11 cellular contexts compared by ENCODE assay signal in genomic region chr1:43704838-43705237, GRCh38. TPM values are rescaled to one million over a fixed set of nuclear protein-coding genes. Genes with fewer than 3 reads are reported as not detected.
DNase-seq lines count a peak whose midpoint lies in the region; ATAC-seq, FAIRE-seq and TF ChIP-seq lines count a peak whose summit lies in the region.
"Had no signal": no experiment of that assay in that cellular context is flagged by ENCODE, and none has a peak within 500 bp of the region (broad histone marks: within the 10 kb centered on the region; RNA-seq: fewer than 3 reads in every experiment).

No MANE protein-coding gene starts in this region.

- TF ChIP-seq EP300 in K562 (IDR thresholded peaks at IDR 0.05; ENCODE audit: low read length): no peak

- no peak overlapping the region for H2AFZ ChIP-seq in K562 (ENCODE audit: low read depth, low read length)

- H3K79me2 ChIP-seq in K562 (ENCODE audit: control insufficient read depth, insufficient read depth, low read length): peaks cover 40% of the 10 kb centered on the region

- H3K27ac Mint-ChIP-seq in activated T-cell treated with anti-CD3 and anti-CD28 coated beads, Interleukin-2, amount 50 U/mL, for 24 hours: peak overlapping the region; percentile 74
- peak overlapping the region in 1 of 2 donors; percentile 28 for H3K27ac Mint-ChIP-seq in T-cell
- H3K27ac Mint-ChIP-seq: stimulated activated naive CD8-positive, alpha-beta T cell treated with anti-CD3 and anti-CD28 coated beads, Interleukin-15, Interleukin-2, amounts not matched to agents 100 ng/mL and 50 ng/mL, for 24 hours had no signal

- peaks cover 16 to 20% of the 10 kb centered on the region in 2 experiments for H3K4me1 ChIP-seq in K562 (replicated peaks in 1 of 2; ENCODE audit: control insufficient read depth in 2 of 2, insufficient read depth in 2 of 2, low read length in 2 of 2)

- BruUV-seq in K562 (replicated peaks; lab: Mats Ljungman, UMichigan): no TSS peak

- no peaks in the 10 kb centered on the region; the same call in 1 of the 2 replicates for H4K20me1 ChIP-seq in K562 (replicated peaks; ENCODE audit: control insufficient read depth, insufficient read depth, low read length)

- TF ChIP-seq POLR2A in K562 (conservative IDR thresholded peaks at IDR 0.05): no peak

- no peaks in the 10 kb centered on the region for H3K9me3 ChIP-seq in K562 (replicated peaks; ENCODE audit: control insufficient read depth, insufficient read depth, low read depth, low read length)
- H3K9me3 ChIP-seq: right atrium auricular region had no signal

- intact Hi-C loops in K562 (cut with micrococcal nuclease) (no loop called here), posterior cingulate gyrus (cut with DNase I) (no loop called here)

- no peak overlapping the region for H3K27ac ChIP-seq in K562 (ENCODE audit: extremely low read depth, low read depth, low read length)
- H3K27ac ChIP-seq: right atrium auricular region had no signal

- H3K36me3 ChIP-seq in K562 (ENCODE audit: control insufficient read depth, insufficient read depth, low read length): peaks cover 70% of the 10 kb centered on the region

- H3K9me1 ChIP-seq in K562 (ENCODE audit: control insufficient read depth, insufficient read depth, low read length): peaks cover 9% of the 10 kb centered on the region

- no peak overlapping the region; a peak in 1 of 4 replicates for H3K9ac ChIP-seq in K562 (ENCODE audit: insufficient read depth in 1 of 2, low read depth in 2 of 2, low read length in 2 of 2)

- no peak overlapping the region for H3K4me2 ChIP-seq in K562 (ENCODE audit: insufficient read depth, low read length)

- DNase-seq in activated T-cell treated with anti-CD3 and anti-CD28 coated beads, Interleukin-2, amount 50 U/mL, for 24 hours: no peak
- no peak for DNase-seq in activated T-cell treated with anti-CD3 and anti-CD28 coated beads, Interleukin-2, amount 50 U/mL, for 48 hours
- DNase-seq in Kasumi-1 (lab: John Stamatoyannopoulos, UW) (peak; percentile 21), K562 (ENCODE audit: extremely low read depth in 1 of 4, low spot score in 3 of 4) (no peak), posterior cingulate gyrus (peak in 8 of 10 donors; percentile 16 to 87 (median 44)), T-cell (no peak)
- DNase-seq: DMS79 treated with DMSO at 0.1 percent for 48 hours had no signal

- in situ Hi-C loops in K562 (cut with MboI): no loop called here

- no peak for FAIRE-seq in K562 (lab: Jason Lieb, UNC)

- no peak for ATAC-seq in K562
- no peak for ATAC-seq in GM21390 (IDR thresholded peaks at IDR 0.05; ENCODE audit: unreplicated experiment)
- no peak for ATAC-seq in T-cell (replicated peaks in 1 of 4)
- ATAC-seq in GM18870 (IDR thresholded peaks at IDR 0.05; ENCODE audit: unreplicated experiment): no peak

- H3K4me3 Mint-ChIP-seq in activated T-cell treated with anti-CD3 and anti-CD28 coated beads, Interleukin-2, amount 50 U/mL, for 24 hours: peak overlapping the region; percentile 45
- no peak overlapping the region for H3K4me3 Mint-ChIP-seq in T-cell

- H3K36me3 Mint-ChIP-seq in activated T-cell treated with anti-CD3 and anti-CD28 coated beads, Interleukin-2, amount 50 U/mL, for 24 hours (ENCODE audit: low read depth): peaks cover 87% of the 10 kb centered on the region
- peaks cover 24% of the 10 kb centered on the region for H3K36me3 Mint-ChIP-seq in T-cell

- CTCF ChIA-PET in K562 (lab: Yijun Ruan, JAX; ENCODE audit: low intra/inter-chr PET ratio) (no interaction called here), T-cell (lab: Charles Lee) (no interaction called here)

- no peak overlapping the region for H3K4me3 ChIP-seq in K562
- H3K4me3 ChIP-seq: right atrium auricular region had no signal

- WGBS in K562 (ENCODE audit: insufficient coverage, low coverage, missing lambda C conversion rate): 75% methylated on average over 2 of the region's 2 CpGs

- POLR2A ChIA-PET in K562 (lab: Yijun Ruan, JAX): interaction anchor here (0.8 to 4.3 kb wide), 5 partner anchors 11 to 61 kb away, joined by 3 to 25 read pairs (median 4); no protein-coding TSS in a partner anchor
- POLR2A ChIA-PET in T-cell (lab: Charles Lee): no interaction called here

- no peaks in the 10 kb centered on the region for H3K9me3 Mint-ChIP-seq in activated T-cell treated with anti-CD3 and anti-CD28 coated beads, Interleukin-2, amount 50 U/mL, for 24 hours
- H3K9me3 Mint-ChIP-seq in T-cell: no peaks in the 10 kb centered on the region
- H3K9me3 Mint-ChIP-seq: stimulated activated naive CD8-positive, alpha-beta T cell treated with anti-CD3 and anti-CD28 coated beads, Interleukin-15, Interleukin-2, amounts not matched to agents 100 ng/mL and 50 ng/mL, for 24 hours had no signal

- no peaks in the 10 kb centered on the region for H3K27me3 ChIP-seq in K562 (ENCODE audit: control insufficient read depth in 2 of 2, insufficient read depth in 2 of 2, low read length in 2 of 2)
- H3K27me3 ChIP-seq: right atrium auricular region had no signal

- H3K27me3 Mint-ChIP-seq in activated T-cell treated with anti-CD3 and anti-CD28 coated beads, Interleukin-2, amount 50 U/mL, for 24 hours: no peaks in the 10 kb centered on the region
- no peaks in the 10 kb centered on the region for H3K27me3 Mint-ChIP-seq in T-cell
- H3K27me3 Mint-ChIP-seq: stimulated activated naive CD8-positive, alpha-beta T cell treated with anti-CD3 and anti-CD28 coated beads, Interleukin-15, Interleukin-2, amounts not matched to agents 100 ng/mL and 50 ng/mL, for 24 hours had no signal

- TF ChIP-seq CTCF in K562 (IDR thresholded peaks at IDR 0.05 in 2 of 3, conservative IDR thresholded peaks at IDR 0.05 in 1 of 3; ENCODE audit: insufficient read depth in 2 of 3, low read depth in 1 of 3, low read length in 3 of 3): peak in 2 of 3 experiments; percentile 0 to 6; a peak in 1 of 6 replicates

- TF ChIP-seq RAD21 in K562 (CRISPR knock-in tag; conservative IDR thresholded peaks at IDR 0.05 in 1 of 2, IDR thresholded peaks at IDR 0.05 in 1 of 2): no peak

- peaks cover 26% of the 10 kb centered on the region for H3K4me1 Mint-ChIP-seq in activated T-cell treated with anti-CD3 and anti-CD28 coated beads, Interleukin-2, amount 50 U/mL, for 24 hours (ENCODE audit: low read depth)
- H3K4me1 Mint-ChIP-seq in T-cell: peaks cover 6 to 26% (median 26%) of the 10 kb centered on the region in 3 donors

TF ChIP-seq in K562, 482 proteins besides CTCF, POLR2A, EP300 and RAD21 (continues in another document):
- TF ChIP-seq ZZZ3 (IDR thresholded peaks at IDR 0.05): no peak
- no peak for TF ChIP-seq KAT8 (IDR thresholded peaks at IDR 0.05; ENCODE audit: low read depth)
- TF ChIP-seq KAT7 (CRISPR knock-in tag; IDR thresholded peaks at IDR 0.05; ENCODE audit: borderline replicate concordance): no peak
- no peak for TF ChIP-seq ZFPM2 (CRISPR knock-in tag; IDR thresholded peaks at IDR 0.05)
- TF ChIP-seq MXI1 (IDR thresholded peaks at IDR 0.05; ENCODE audit: low read depth, low read length): no peak
- no peak for TF ChIP-seq ZNF583 (CRISPR knock-in tag; IDR thresholded peaks at IDR 0.05)
- no peak for TF ChIP-seq GATAD2B (IDR thresholded peaks at IDR 0.05; ENCODE audit: borderline replicate concordance)

RNA-seq across cellular contexts. Expression of gene ST3GAL3, which starts 2.5 kb away (rescaled TPM):
- total RNA-seq in K562 (2011; cell fraction: chromatin; rRNA removed; ENCODE audit: low replicate concordance): 181 and 201 TPM in 2 replicates
- total RNA-seq in K562 (2011; cell fraction: nucleolus; rRNA removed): 75.9 and 89.5 TPM in 2 replicates
- total RNA-seq in K562 (2011; cell fraction: nucleoplasm; rRNA removed): 148 and 229 TPM in 2 replicates
- 8.9 and 13.4 TPM in 2 replicates for total RNA-seq in K562 (2014; rRNA removed)
- 11.5 and 12.2 TPM in 2 replicates for total RNA-seq in K562 (2014; rRNA removed; fragmentation: Illumina TruSeq; extraction: Trizol)
- total RNA-seq in K562 (2015; rRNA removed; fragmentation: Illumina TruSeq; extraction: Trizol): 9.5 and 9.8 TPM in 2 replicates
- 18.9 and 20.7 TPM in 2 replicates for total RNA-seq in K562 (2021)
- 12.0 and 17.8 TPM in 2 replicates for polyA plus RNA-seq in K562 (2011; rRNA removed)
- polyA plus RNA-seq in K562 (2011; cell fraction: cytosol; rRNA removed): 9.4 and 15.6 TPM in 2 replicates
- 45.5 and 47.5 TPM in 2 replicates for polyA plus RNA-seq in K562 (2011; cell fraction: nucleus; rRNA removed)
- 13.3 and 31.3 TPM in 2 replicates for polyA plus RNA-seq in K562 (2012)
- polyA plus RNA-seq in K562 (2014; fragmentation: Illumina TruSeq; extraction: Trizol): 18.1 and 18.5 TPM in 2 replicates
- 1 to 10 TPM; 1.2 to 1.6 TPM for polyA plus RNA-seq in K562 (2014; fragmentation: Nextera tagmentation; extraction: Ambion mirVana)
- polyA plus RNA-seq in K562 (2014; rRNA removed): 11.0 and 12.8 TPM in 2 replicates
- polyA minus RNA-seq in K562 (2011; rRNA and poly(A)+ RNA removed): 16.9 and 23.2 TPM in 2 replicates
- 7.9 and 18.4 TPM in 2 replicates for polyA minus RNA-seq in K562 (2011; cell fraction: cytosol; rRNA and poly(A)+ RNA removed)
- 21.5 and 30.5 TPM in 2 replicates for polyA minus RNA-seq in K562 (2011; cell fraction: nucleus; rRNA and poly(A)+ RNA removed)
- total RNA-seq in T-cell: 10 to 100 TPM; 21.9 to 29.8 (median 24.4) TPM

RNA-seq across cellular contexts. Expression of gene KDM4A, which starts 54.9 kb away (rescaled TPM):
- 118 and 126 TPM in 2 replicates for total RNA-seq in K562 (2011; cell fraction: chromatin; rRNA removed; ENCODE audit: low replicate concordance)
- 43.2 and 43.6 TPM in 2 replicates for total RNA-seq in K562 (2011; cell fraction: nucleolus; rRNA removed)
- total RNA-seq in K562 (2011; cell fraction: nucleoplasm; rRNA removed): 47.6 and 48.7 TPM in 2 replicates
- total RNA-seq in K562 (2014; rRNA removed) (15.6 and 16.0 TPM in 2 replicates), K562 (2014; rRNA removed; fragmentation: Illumina TruSeq; extraction: Trizol) (17.6 and 21.2 TPM in 2 replicates), K562 (2015; rRNA removed; fragmentation: Illumina TruSeq; extraction: Trizol) (13.1 and 14.3 TPM in 2 replicates), K562 (2021) (27.3 and 33.6 TPM in 2 replicates), T-cell (10 to 100 TPM; 33.3 to 45.6 (median 38.0) TPM)
- polyA plus RNA-seq in K562 (2011; rRNA removed) (12.5 and 20.8 TPM in 2 replicates), K562 (2014; fragmentation: Illumina TruSeq; extraction: Trizol) (24.9 and 26.4 TPM in 2 replicates), K562 (2014; fragmentation: Nextera tagmentation; extraction: Ambion mirVana) (10 to 100 TPM in 1 of 2 experiments, 1 to 10 TPM in 1; 3.6 to 12.1 TPM), K562 (2014; rRNA removed) (13.5 and 14.2 TPM in 2 replicates)
- 5.4 and 12.3 TPM in 2 replicates for polyA plus RNA-seq in K562 (2011; cell fraction: cytosol; rRNA removed)
- 18.6 and 24.1 TPM in 2 replicates for polyA plus RNA-seq in K562 (2011; cell fraction: nucleus; rRNA removed)
- 17.2 and 34.3 TPM in 2 replicates for polyA plus RNA-seq in K562 (2012)
- polyA minus RNA-seq in K562 (2011; rRNA and poly(A)+ RNA removed): 26.9 and 40.0 TPM in 2 replicates
- 11.4 and 12.3 TPM in 2 replicates for polyA minus RNA-seq in K562 (2011; cell fraction: cytosol; rRNA and poly(A)+ RNA removed)
- polyA minus RNA-seq in K562 (2011; cell fraction: nucleus; rRNA and poly(A)+ RNA removed): 8.6 and 19.7 TPM in 2 replicates

Comparison
In these comparisons a context has a peak if more than half of its experiments do, and no peak if none do; other contexts are left out.
1. DNase-seq: peak in Kasumi-1 (2 of 2) and posterior cingulate gyrus (8 of 10); none in activated T-cell treated with anti-CD3 and anti-CD28 coated beads, Interleukin-2, amount 50 U/mL, for 24 hours (single experiment), activated T-cell treated with anti-CD3 and anti-CD28 coated beads, Interleukin-2, amount 50 U/mL, for 48 hours (0 of 2), K562 (0 of 4) and T-cell (0 of 34).